14 cellular contexts compared by ENCODE assay signal in genomic region chr15:68739390-68740075, GRCh38.
"Had no signal": no experiment of that assay in that cellular context is flagged by ENCODE, and none has a peak within 500 bp of the region (broad histone marks: within the 10 kb centered on the region; RNA-seq: fewer than 3 reads in every experiment).

No MANE protein-coding gene starts in this region.

- H3K27ac ChIP-seq: brain microvascular endothelial cell, gastrocnemius medialis, psoas muscle, SK-N-MC, upper lobe of right lung had no signal

- H3K4me3 ChIP-seq: gastrocnemius medialis, lung, psoas muscle, SK-N-MC, upper lobe of right lung had no signal

- H3K36me3 ChIP-seq: brain microvascular endothelial cell, gastrocnemius medialis, upper lobe of right lung had no signal

- ATAC-seq: gastrocnemius medialis, left cardiac atrium, psoas muscle, sciatic nerve, upper lobe of right lung had no signal

- H3K4me1 ChIP-seq: gastrocnemius medialis, psoas muscle, upper lobe of right lung had no signal

- DNase-seq: activated CD4-positive, alpha-beta T cell treated with anti-CD3 and anti-CD28 coated beads for 4 hours; activated naive CD4-positive, alpha-beta T cell treated with anti-CD3 and anti-CD28 coated beads, Interleukin-2, amount 50 U/mL, for 16 hours; activated T-cell treated with anti-CD3 and anti-CD28 coated beads for 4 hours; brain microvascular endothelial cell; gastrocnemius medialis; left cardiac atrium; occipital lobe; psoas muscle; stimulated activated CD4-positive, alpha-beta T cell treated with anti-CD3 and anti-CD28 coated beads, Interleukin-2, amount 100 ng/mL, for 24 hours; stimulated activated naive CD4-positive, alpha-beta T cell treated with Interleukin-2 at 50 U/mL for 16 hours; upper lobe of right lung had no signal

- H3K27me3 ChIP-seq: brain microvascular endothelial cell, gastrocnemius medialis, upper lobe of right lung had no signal

- H3K9me3 ChIP-seq: gastrocnemius medialis, psoas muscle, upper lobe of right lung had no signal
